34 cellular contexts compared by ENCODE assay signal in genomic region chr12:27032679-27033078, GRCh38. TPM values are rescaled to one million over a fixed set of nuclear protein-coding genes. Genes with fewer than 3 reads are reported as not detected.
"Had no signal": no experiment of that assay in that cellular context is flagged by ENCODE, and none has a peak within 500 bp of the region (broad histone marks: within the 10 kb centered on the region; RNA-seq: fewer than 3 reads in every experiment).

No MANE protein-coding gene starts in this region.

- H3K9me3 Mint-ChIP-seq: activated B cell treated with CpG ODN at 0.5 μM for 24 hours; activated CD8-positive, alpha-beta T cell treated with anti-CD3 and anti-CD28 coated beads for 36 hours; activated T-helper 1 cell treated with anti-CD3 and anti-CD28 coated beads, Interleukin-12 subunit alpha, Interleukin-12 subunit beta, Interleukin-2, Interleukin-4 antibody, amounts not matched to agents 30 ng/mL and 10 ng/mL and 1 ng/mL, durations not matched to agents 14 hours and 24 hours and 36 hours; activated T-helper 2 cell treated with anti-CD3 and anti-CD28 coated beads, Interferon-gamma antibody, Interleukin-2, Interleukin-4, amounts not matched to agents 10 μg/mL and 5 μg/mL and 100 μg/mL, durations not matched to agents 14 hours and 24 hours and 36 hours; T-helper 2 cell treated with Interferon-gamma antibody and Interleukin-4, amounts not matched to agents 5 μg/mL and 100 μg/mL, for 36 hours had no signal

- H3K9me3 ChIP-seq: body of pancreas, colonic mucosa, gastrocnemius medialis, heart left ventricle had no signal

- H3K27ac Mint-ChIP-seq: activated B cell treated with CpG ODN at 0.5 μM for 24 hours; activated CD8-positive, alpha-beta T cell treated with anti-CD3 and anti-CD28 coated beads for 36 hours; activated naive CD8-positive, alpha-beta T cell; activated T-helper 1 cell treated with anti-CD3 and anti-CD28 coated beads, Interleukin-12 subunit alpha, Interleukin-12 subunit beta, Interleukin-2, Interleukin-4 antibody, amounts not matched to agents 30 ng/mL and 10 ng/mL and 1 ng/mL, durations not matched to agents 14 hours and 24 hours and 36 hours; activated T-helper 2 cell treated with anti-CD3 and anti-CD28 coated beads, Interferon-gamma antibody, Interleukin-2, Interleukin-4, amounts not matched to agents 10 μg/mL and 5 μg/mL and 100 μg/mL, durations not matched to agents 14 hours and 24 hours and 36 hours; endodermal cell; T-helper 17 cell; T-helper 2 cell treated with Interferon-gamma antibody and Interleukin-4, amounts not matched to agents 5 μg/mL and 100 μg/mL, for 36 hours had no signal

- H3K27me3 Mint-ChIP-seq: activated B cell treated with CpG ODN at 0.5 μM for 24 hours; activated CD8-positive, alpha-beta T cell treated with anti-CD3 and anti-CD28 coated beads for 36 hours; activated naive CD8-positive, alpha-beta T cell; T-helper 17 cell had no signal

- H3K4me3 Mint-ChIP-seq: activated B cell treated with CpG ODN at 0.5 μM for 24 hours; activated CD8-positive, alpha-beta T cell treated with anti-CD3 and anti-CD28 coated beads for 36 hours; activated naive CD8-positive, alpha-beta T cell; activated T-helper 1 cell treated with anti-CD3 and anti-CD28 coated beads, Interleukin-12 subunit alpha, Interleukin-12 subunit beta, Interleukin-2, Interleukin-4 antibody, amounts not matched to agents 30 ng/mL and 10 ng/mL and 1 ng/mL, durations not matched to agents 14 hours and 24 hours and 36 hours; endodermal cell; T-helper 17 cell; T-helper 2 cell treated with Interferon-gamma antibody and Interleukin-4, amounts not matched to agents 5 μg/mL and 100 μg/mL, for 36 hours had no signal

- H3K27me3 ChIP-seq: body of pancreas, colonic mucosa, dorsolateral prefrontal cortex, foreskin keratinocyte, gastrocnemius medialis, heart left ventricle had no signal

- DNase-seq: activated B cell treated with CpG ODN at 0.5 μM for 24 hours; activated CD4-positive, alpha-beta T cell treated with anti-CD3 and anti-CD28 coated beads for 48 hours; activated CD4-positive, alpha-beta T cell treated with anti-CD3 and anti-CD28 coated beads, Interleukin-2, amount 50 U/mL, for 1 hour; activated CD4-positive, alpha-beta T cell treated with anti-CD3 and anti-CD28 coated beads, Interleukin-2, amount 50 U/mL, for 48 hours; activated CD8-positive, alpha-beta memory T cell treated with anti-CD3 and anti-CD28 coated beads for 24 hours; activated CD8-positive, alpha-beta T cell treated with anti-CD3 and anti-CD28 coated beads for 36 hours; activated gamma-delta T cell; activated naive CD4-positive, alpha-beta T cell treated with anti-CD3 and anti-CD28 coated beads, Interleukin-2, amount 50 U/mL, for 16 hours; activated naive CD4-positive, alpha-beta T cell treated with Interleukin-2 at 50 U/mL for 16 hours; activated T-cell treated with anti-CD3 and anti-CD28 coated beads, Interleukin-2, amount 50 U/mL, for 48 hours; amniotic stem cell; anterior cingulate cortex; body of pancreas; caudate nucleus; cerebellar nuclear complex; colonic mucosa; dorsolateral prefrontal cortex; effector memory CD4-positive, alpha-beta T cell; endodermal cell; foreskin keratinocyte; gastrocnemius medialis; glutamatergic neuron; heart left ventricle; T-helper 1 cell; T-helper 17 cell; T1000; WERI-Rb-1 had no signal

- H3K4me1 Mint-ChIP-seq: activated B cell treated with CpG ODN at 0.5 μM for 24 hours, endodermal cell had no signal

- H3K27ac ChIP-seq: body of pancreas, colonic mucosa, dorsolateral prefrontal cortex, foreskin keratinocyte, gastrocnemius medialis, heart left ventricle, WERI-Rb-1 had no signal

- H3K4me1 ChIP-seq: body of pancreas, colonic mucosa, foreskin keratinocyte, gastrocnemius medialis, heart left ventricle had no signal

- ATAC-seq: activated CD4-positive, CD25-positive, alpha-beta regulatory T cell treated with anti-CD3 and anti-CD28 coated beads, Interleukin-2, amount 50 U/mL, for 24 hours; activated CD8-positive, alpha-beta T cell treated with anti-CD3 and anti-CD28 coated beads for 36 hours; body of pancreas; esophagus mucosa; foreskin keratinocyte; gastrocnemius medialis; heart left ventricle; T-helper 17 cell had no signal

- H3K4me3 ChIP-seq: body of pancreas, colonic mucosa, dorsolateral prefrontal cortex, gastrocnemius medialis, heart left ventricle had no signal

RNA-seq across cellular contexts. Expression of gene C12orf71, which starts 49.7 kb away (rescaled TPM):
- total RNA-seq: activated B cell treated with CpG ODN at 0.5 μM for 24 hours; activated CD8-positive, alpha-beta T cell treated with anti-CD3 and anti-CD28 coated beads for 36 hours; activated T-helper 1 cell treated with anti-CD3 and anti-CD28 coated beads, Interleukin-12 subunit alpha, Interleukin-12 subunit beta, Interleukin-2, Interleukin-4 antibody, amounts not matched to agents 30 ng/mL and 10 ng/mL and 1 ng/mL, durations not matched to agents 14 hours and 24 hours and 36 hours; activated T-helper 2 cell treated with anti-CD3 and anti-CD28 coated beads, Interferon-gamma antibody, Interleukin-2, Interleukin-4, amounts not matched to agents 10 μg/mL and 5 μg/mL and 100 μg/mL, durations not matched to agents 14 hours and 24 hours and 36 hours; body of pancreas; colonic mucosa; endodermal cell; epithelial cell of proximal tubule; esophagus mucosa; foreskin keratinocyte; gastrocnemius medialis; heart left ventricle; T-helper 17 cell had no signal
